In the genomic region with DNA sequence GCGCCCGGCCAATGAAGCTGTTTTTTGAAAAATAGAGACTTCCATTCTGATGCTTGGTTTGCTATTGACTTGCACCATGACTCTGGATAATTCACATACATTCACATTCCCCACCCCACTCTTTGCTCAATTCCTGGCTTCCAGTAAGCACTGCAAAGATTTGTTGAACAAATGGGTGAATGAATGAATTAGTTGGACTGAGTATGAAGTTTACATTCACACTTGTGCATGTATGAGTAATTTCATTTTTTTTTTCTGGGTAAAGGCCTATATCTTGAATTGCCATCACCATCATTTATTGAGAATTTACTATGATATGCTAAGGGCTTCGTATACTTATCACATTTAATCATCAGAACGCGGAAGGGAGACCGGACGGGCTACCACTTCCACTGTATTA, we compare ENCODE assay signal across 25 cellular contexts. TPM values are rescaled to one million over a fixed set of nuclear protein-coding genes. Genes with fewer than 3 reads are reported as not detected.
DNase-seq lines count a peak whose midpoint lies in the region; ATAC-seq and TF ChIP-seq lines count a peak whose summit lies in the region.
"Had no signal": no experiment of that assay in that cellular context is flagged by ENCODE, and none has a peak within 500 bp of the region (broad histone marks: within the 10 kb centered on the region; RNA-seq: fewer than 3 reads in every experiment).

No MANE protein-coding gene starts in this region.

- H3K27me3 Mint-ChIP-seq in activated CD8-positive, alpha-beta T cell treated with anti-CD3 and anti-CD28 coated beads for 36 hours, result no peaks in the 10 kb centered on the region
- no peaks in the 10 kb centered on the region for H3K27me3 Mint-ChIP-seq in activated CD8-positive, alpha-beta T cell treated with anti-CD3 and anti-CD28 coated beads, Interleukin-2, amount 10 ng/mL, durations not matched to agents 7 days and 5 days (ENCODE audit: low read depth)
- H3K27me3 Mint-ChIP-seq in stimulated activated memory B cell treated with anti-CD40 and anti-IgM and Interleukin-4, amounts not matched to agents 10 μg/mL and 1 μg/mL and 100 μg/mL, for 72 hours, result no peaks in the 10 kb centered on the region
- H3K27me3 Mint-ChIP-seq: activated CD4-positive, alpha-beta T cell treated with anti-CD3 and anti-CD28 coated beads, Interleukin-2, amount 10 ng/mL, durations not matched to agents 7 days and 5 days had no signal

- intact Hi-C loops in activated CD8-positive, alpha-beta T cell treated with anti-CD3 and anti-CD28 coated beads for 36 hours (cut with micrococcal nuclease), result no loop called here

- H3K27me3 ChIP-seq in Karpas-422 (ENCODE audit: low read length), result no peaks in the 10 kb centered on the region
- H3K27me3 ChIP-seq in esophagus (ENCODE audit: control insufficient read depth in 1 of 2, insufficient read depth in 2 of 2, low read length in 2 of 2), result no peaks in the 10 kb centered on the region
- H3K27me3 ChIP-seq: body of pancreas, MG63 had no signal

- H3K9me3 Mint-ChIP-seq in activated CD8-positive, alpha-beta T cell treated with anti-CD3 and anti-CD28 coated beads for 36 hours, result no peaks in the 10 kb centered on the region
- no peaks in the 10 kb centered on the region for H3K9me3 Mint-ChIP-seq in activated CD8-positive, alpha-beta T cell treated with anti-CD3 and anti-CD28 coated beads, Interleukin-2, amount 10 ng/mL, durations not matched to agents 7 days and 5 days (ENCODE audit: insufficient read depth)
- no peaks in the 10 kb centered on the region for H3K9me3 Mint-ChIP-seq in stimulated activated memory B cell treated with anti-CD40 and anti-IgM and Interleukin-4, amounts not matched to agents 10 μg/mL and 1 μg/mL and 100 μg/mL, for 72 hours
- H3K9me3 Mint-ChIP-seq: activated CD4-positive, alpha-beta T cell treated with anti-CD3 and anti-CD28 coated beads, Interleukin-2, amount 10 ng/mL, durations not matched to agents 7 days and 5 days; activated T-helper 2 cell treated with anti-CD3 and anti-CD28 coated beads, Interferon-gamma antibody, Interleukin-2, Interleukin-4, amounts not matched to agents 10 μg/mL and 5 μg/mL and 100 μg/mL, durations not matched to agents 14 hours and 24 hours and 36 hours; stimulated activated effector memory CD8-positive, alpha-beta T cell treated with anti-CD3 and anti-CD28 coated beads, Interleukin-12 subunit alpha, Interleukin-12 subunit beta, amount 100 ng/mL, for 72 hours; T-helper 2 cell treated with Interferon-gamma antibody and Interleukin-4, amounts not matched to agents 5 μg/mL and 100 μg/mL, for 36 hours had no signal

- CTCF ChIA-PET in activated CD8-positive, alpha-beta T cell treated with anti-CD3 and anti-CD28 coated beads for 36 hours (lab: Charles Lee), result interaction anchor here (0.9 to 6.6 kb wide), 19 partner anchors 9 to 172 kb away, joined by 3 to 83 read pairs (median 11); a partner anchor contains a TSS
- CTCF ChIA-PET in activated CD8-positive, alpha-beta T cell treated with anti-CD3 and anti-CD28 coated beads, Interleukin-2, amount 10 ng/mL, durations not matched to agents 7 days and 5 days (lab: Charles Lee), result interaction anchor here (0.6 to 9.0 kb wide), 21 partner anchors 10 to 286 kb away, joined by 3 to 133 read pairs (median 7); a partner anchor contains a TSS

- no peaks in the 10 kb centered on the region for H3K36me3 Mint-ChIP-seq in activated CD8-positive, alpha-beta T cell treated with anti-CD3 and anti-CD28 coated beads for 36 hours (ENCODE audit: low read depth)
- no peaks in the 10 kb centered on the region for H3K36me3 Mint-ChIP-seq in activated CD8-positive, alpha-beta T cell treated with anti-CD3 and anti-CD28 coated beads, Interleukin-2, amount 10 ng/mL, durations not matched to agents 7 days and 5 days (ENCODE audit: low read depth)
- no peaks in the 10 kb centered on the region for H3K36me3 Mint-ChIP-seq in stimulated activated memory B cell treated with anti-CD40 and anti-IgM and Interleukin-4, amounts not matched to agents 10 μg/mL and 1 μg/mL and 100 μg/mL, for 72 hours
- H3K36me3 Mint-ChIP-seq: mesothelial cell of epicardium; stimulated activated effector memory CD8-positive, alpha-beta T cell treated with anti-CD3 and anti-CD28 coated beads, Interleukin-12 subunit alpha, Interleukin-12 subunit beta, amount 100 ng/mL, for 72 hours had no signal

- H3K4me3 ChIP-seq in Karpas-422 (ENCODE audit: low read length), result peak overlapping the region; percentile 49
- no peak overlapping the region for H3K4me3 ChIP-seq in esophagus (ENCODE audit: low read depth in 1 of 2, low read length in 2 of 2)
- H3K4me3 ChIP-seq: body of pancreas, MG63 had no signal

- H3K36me3 ChIP-seq in Karpas-422 (ENCODE audit: insufficient read depth, low read length), result no peaks in the 10 kb centered on the region
- no peaks in the 10 kb centered on the region for H3K36me3 ChIP-seq in esophagus (ENCODE audit: control insufficient read depth in 2 of 2, insufficient read depth in 2 of 2, low read length in 1 of 2)
- H3K36me3 ChIP-seq: MG63, tibial nerve had no signal

- DNase-seq in activated CD8-positive, alpha-beta T cell treated with anti-CD3 and anti-CD28 coated beads for 36 hours, result no peak
- DNase-seq in activated CD8-positive, alpha-beta T cell treated with anti-CD3 and anti-CD28 coated beads, Interleukin-2, amount 10 ng/mL, durations not matched to agents 7 days and 5 days, result no peak
- DNase-seq in Karpas-422 (no peak), NCI-H345 treated with DMSO at 0.1 percent for 48 hours (lab: John Stamatoyannopoulos, UW; ENCODE audit: unreplicated experiment) (no peak), RPMI8226 (no peak)
- DNase-seq: activated CD4-positive, alpha-beta T cell treated with anti-CD3 and anti-CD28 coated beads, Interleukin-2, amount 10 ng/mL, durations not matched to agents 7 days and 5 days; activated CD8-positive, alpha-beta memory T cell treated with anti-CD3 and anti-CD28 coated beads, Interleukin-2, amount 50 U/mL, for 48 hours; body of pancreas; IMR-90; MG63; NCI-H1417 treated with DMSO at 0.1 percent for 48 hours had no signal

- POLR2A ChIA-PET in activated CD8-positive, alpha-beta T cell treated with anti-CD3 and anti-CD28 coated beads for 36 hours (lab: Charles Lee), result interaction anchor here (0.9 to 2.2 kb wide), 3 partner anchors 14 to 112 kb away, joined by 3 to 11 read pairs (median 4); a partner anchor contains a TSS
- POLR2A ChIA-PET in activated CD8-positive, alpha-beta T cell treated with anti-CD3 and anti-CD28 coated beads, Interleukin-2, amount 10 ng/mL, durations not matched to agents 7 days and 5 days (lab: Charles Lee), result interaction anchor here (0.6 to 0.9 kb wide), 4 partner anchors 9 to 111 kb away, joined by 3 to 4 read pairs (median 3); no protein-coding TSS in a partner anchor

- no peaks in the 10 kb centered on the region for H4K20me1 ChIP-seq in Karpas-422 (ENCODE audit: insufficient read depth, low read depth, low read length)

- H3K4me3 Mint-ChIP-seq in activated CD8-positive, alpha-beta T cell treated with anti-CD3 and anti-CD28 coated beads for 36 hours, result peak overlapping the region; percentile 37
- H3K4me3 Mint-ChIP-seq in activated CD8-positive, alpha-beta T cell treated with anti-CD3 and anti-CD28 coated beads, Interleukin-2, amount 10 ng/mL, durations not matched to agents 7 days and 5 days, result no peak overlapping the region
- peak overlapping the region; percentile 76 for H3K4me3 Mint-ChIP-seq in stimulated activated memory B cell treated with anti-CD40 and anti-IgM and Interleukin-4, amounts not matched to agents 10 μg/mL and 1 μg/mL and 100 μg/mL, for 72 hours
- H3K4me3 Mint-ChIP-seq: activated CD4-positive, alpha-beta T cell treated with anti-CD3 and anti-CD28 coated beads, Interleukin-2, amount 10 ng/mL, durations not matched to agents 7 days and 5 days; mesothelial cell of epicardium; T-helper 2 cell treated with Interferon-gamma antibody and Interleukin-4, amounts not matched to agents 5 μg/mL and 100 μg/mL, for 36 hours had no signal

- no peak for TF ChIP-seq CTCF in activated CD8-positive, alpha-beta T cell treated with anti-CD3 and anti-CD28 coated beads for 36 hours (IDR thresholded peaks at IDR 0.05)

- no peak for ATAC-seq in activated CD8-positive, alpha-beta T cell treated with anti-CD3 and anti-CD28 coated beads for 36 hours
- ATAC-seq in activated CD8-positive, alpha-beta T cell treated with anti-CD3 and anti-CD28 coated beads, Interleukin-2, amount 10 ng/mL, durations not matched to agents 7 days and 5 days, result no peak
- ATAC-seq in stimulated activated memory B cell treated with anti-CD40 and anti-IgM and Interleukin-4, amounts not matched to agents 10 μg/mL and 1 μg/mL and 100 μg/mL, for 72 hours, result no peak
- ATAC-seq in HG03571 (IDR thresholded peaks at IDR 0.05; ENCODE audit: unreplicated experiment), result no peak
- ATAC-seq: body of pancreas; SK-N-SH treated with all-trans-retinoic acid at 6 μM for 48 hours; stimulated activated effector memory CD8-positive, alpha-beta T cell treated with anti-CD3 and anti-CD28 coated beads, Interleukin-12 subunit alpha, Interleukin-12 subunit beta, amount 100 ng/mL, for 72 hours had no signal

- H3K79me2 ChIP-seq in Karpas-422 (ENCODE audit: low read length), result no peaks in the 10 kb centered on the region
- H3K79me2 ChIP-seq: parathyroid adenoma had no signal

- H3K4me1 ChIP-seq in Karpas-422 (ENCODE audit: low read length) (peaks cover 90% of the 10 kb centered on the region), esophagus (ENCODE audit: control insufficient read depth in 2 of 2, insufficient read depth in 2 of 2, low read length in 1 of 2) (peaks cover 0 to 2% of the 10 kb centered on the region in 2 donors)

- WGBS in esophagus, 2 donors, result 84 to 91% methylated on average over 7 of the region's 7 CpGs

- peak overlapping the region; percentile 98 for H3K27ac ChIP-seq in Karpas-422 (ENCODE audit: low read length)
- peak overlapping the region; percentile 7 to 64 for H3K27ac ChIP-seq in esophagus (ENCODE audit: low read depth in 2 of 2, low read length in 1 of 2)
- H3K27ac ChIP-seq: 22Rv1, body of pancreas, parathyroid adenoma, RWPE1, tibial nerve, VCaP had no signal

- H3K27ac Mint-ChIP-seq in activated CD8-positive, alpha-beta T cell treated with anti-CD3 and anti-CD28 coated beads for 36 hours, result peak overlapping the region; percentile 62
- H3K27ac Mint-ChIP-seq in activated CD8-positive, alpha-beta T cell treated with anti-CD3 and anti-CD28 coated beads, Interleukin-2, amount 10 ng/mL, durations not matched to agents 7 days and 5 days, result no peak overlapping the region
- H3K27ac Mint-ChIP-seq in stimulated activated memory B cell treated with anti-CD40 and anti-IgM and Interleukin-4, amounts not matched to agents 10 μg/mL and 1 μg/mL and 100 μg/mL, for 72 hours, result peak overlapping the region; percentile 69
- H3K27ac Mint-ChIP-seq: activated CD4-positive, alpha-beta T cell treated with anti-CD3 and anti-CD28 coated beads, Interleukin-2, amount 10 ng/mL, durations not matched to agents 7 days and 5 days; activated T-helper 2 cell treated with anti-CD3 and anti-CD28 coated beads, Interferon-gamma antibody, Interleukin-2, Interleukin-4, amounts not matched to agents 10 μg/mL and 5 μg/mL and 100 μg/mL, durations not matched to agents 14 hours and 24 hours and 36 hours; mesothelial cell of epicardium; stimulated activated effector memory CD8-positive, alpha-beta T cell treated with anti-CD3 and anti-CD28 coated beads, Interleukin-12 subunit alpha, Interleukin-12 subunit beta, amount 100 ng/mL, for 72 hours; T-helper 2 cell treated with Interferon-gamma antibody and Interleukin-4, amounts not matched to agents 5 μg/mL and 100 μg/mL, for 36 hours had no signal

- H3K4me1 Mint-ChIP-seq in activated CD8-positive, alpha-beta T cell treated with anti-CD3 and anti-CD28 coated beads for 36 hours (ENCODE audit: low read depth), result peaks cover 33% of the 10 kb centered on the region
- H3K4me1 Mint-ChIP-seq in activated CD8-positive, alpha-beta T cell treated with anti-CD3 and anti-CD28 coated beads, Interleukin-2, amount 10 ng/mL, durations not matched to agents 7 days and 5 days (ENCODE audit: low read depth), result peaks cover 51% of the 10 kb centered on the region
- H3K4me1 Mint-ChIP-seq in stimulated activated memory B cell treated with anti-CD40 and anti-IgM and Interleukin-4, amounts not matched to agents 10 μg/mL and 1 μg/mL and 100 μg/mL, for 72 hours, result peaks cover 86% of the 10 kb centered on the region

- H3K9me2 ChIP-seq in Karpas-422 (replicated peaks; ENCODE audit: insufficient read depth, low read length), result no peaks in the 10 kb centered on the region

- peak overlapping the region; percentile 72 for H3K9ac ChIP-seq in Karpas-422 (ENCODE audit: low read length)
- H3K9ac ChIP-seq: parathyroid adenoma had no signal

- no peak overlapping the region for H2AFZ ChIP-seq in Karpas-422 (ENCODE audit: low read length)
- H2AFZ ChIP-seq: parathyroid adenoma had no signal

- peak overlapping the region; percentile 76 for H3K4me2 ChIP-seq in Karpas-422 (ENCODE audit: low read depth, low read length, poor library complexity, severe bottlenecking)

- H3K9me3 ChIP-seq in Karpas-422 (ENCODE audit: low read length) (no peaks in the 10 kb centered on the region), esophagus (ENCODE audit: control insufficient read depth in 2 of 2, insufficient read depth in 1 of 2, low read depth in 1 of 2, low read length in 1 of 2) (no peaks in the 10 kb centered on the region)
- H3K9me3 ChIP-seq: body of pancreas, MG63, tibial nerve had no signal

RNA-seq across cellular contexts. Expression of a gene that starts 13.8 kb away (rescaled TPM):
- total RNA-seq in activated CD8-positive, alpha-beta T cell treated with anti-CD3 and anti-CD28 coated beads for 36 hours, result 10 to 100 TPM; 33.0 to 34.5 TPM
- total RNA-seq in activated CD8-positive, alpha-beta T cell treated with anti-CD3 and anti-CD28 coated beads, Interleukin-2, amount 10 ng/mL, durations not matched to agents 7 days and 5 days, result 10 to 100 TPM; 87.6 to 92.7 TPM
- total RNA-seq in Karpas-422 (2014; rRNA removed; shearing (Covaris generic); ENCODE audit: low replicate concordance), result 241 and 291 TPM in 2 replicates
- 10 to 100 TPM; 24.2 to 32.4 TPM for polyA plus RNA-seq in esophagus
- polyA plus RNA-seq: neural cell had no signal

RNA-seq across cellular contexts. Expression of a gene that starts 15.3 kb away (rescaled TPM):
- 10 to 100 TPM; 13.3 to 13.7 TPM for total RNA-seq in activated CD8-positive, alpha-beta T cell treated with anti-CD3 and anti-CD28 coated beads for 36 hours
- total RNA-seq in activated CD8-positive, alpha-beta T cell treated with anti-CD3 and anti-CD28 coated beads, Interleukin-2, amount 10 ng/mL, durations not matched to agents 7 days and 5 days, result 10 to 100 TPM; 19.5 to 19.6 TPM
- total RNA-seq in Karpas-422 (2014; rRNA removed; shearing (Covaris generic); ENCODE audit: low replicate concordance), result 132 and 133 TPM in 2 replicates
- 10 to 100 TPM; 43.4 to 80.7 TPM for polyA plus RNA-seq in esophagus
